In the genomic region with DNA sequence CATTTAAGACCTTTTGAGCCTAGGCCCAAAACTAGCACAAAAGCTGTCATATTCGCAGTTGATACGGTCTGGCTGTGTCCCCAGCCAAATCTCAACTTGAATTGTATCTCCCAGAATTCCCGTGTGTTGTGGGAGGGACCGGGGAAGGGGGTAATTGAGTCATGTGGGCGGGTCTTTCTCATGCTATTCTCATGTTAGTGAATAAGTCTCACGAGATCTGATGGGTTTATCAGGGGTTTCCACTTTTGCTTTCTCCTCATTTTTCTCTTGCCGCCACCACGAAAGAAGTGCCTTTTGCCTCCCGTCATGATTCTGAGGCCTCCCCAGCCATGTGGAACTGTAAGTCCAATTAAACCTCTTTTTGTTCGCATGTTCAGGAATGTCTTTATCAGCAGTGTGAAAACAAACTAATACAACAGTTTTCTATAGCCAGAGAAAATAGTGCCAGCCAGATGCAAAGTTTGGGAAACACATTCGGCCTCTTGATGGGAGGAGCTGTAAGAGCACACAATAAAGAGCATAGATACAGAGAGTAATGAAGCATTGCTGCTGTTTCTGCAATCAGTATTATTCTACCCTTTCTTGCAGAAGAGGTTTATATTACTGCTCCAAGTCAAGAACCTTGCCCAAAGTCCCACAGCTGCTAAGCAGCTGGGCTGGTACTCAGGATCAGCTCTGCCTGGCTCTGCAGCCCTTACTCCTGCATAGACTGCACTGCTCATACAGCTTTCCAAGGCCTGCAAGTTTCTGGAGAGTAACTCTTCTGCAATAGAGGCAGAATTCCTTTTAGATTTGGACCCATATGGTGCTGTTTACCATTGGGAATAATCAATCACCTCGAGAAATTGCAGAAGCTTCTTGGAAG, we compare ENCODE assay signal across 1 cellular context.
A peak's percentile ranks its signal among the peaks of the same experiment; 100 is the strongest.
TF ChIP-seq lines count a peak whose summit lies in the region.

No MANE protein-coding gene starts in this region.

TF ChIP-seq in K562, 482 proteins besides CTCF, POLR2A, EP300 and RAD21 (continued from another document and continues in another):
- TF ChIP-seq ZNF561 (CRISPR knock-in tag; conservative IDR thresholded peaks at IDR 0.05): no peak
- TF ChIP-seq, protein P1, sequence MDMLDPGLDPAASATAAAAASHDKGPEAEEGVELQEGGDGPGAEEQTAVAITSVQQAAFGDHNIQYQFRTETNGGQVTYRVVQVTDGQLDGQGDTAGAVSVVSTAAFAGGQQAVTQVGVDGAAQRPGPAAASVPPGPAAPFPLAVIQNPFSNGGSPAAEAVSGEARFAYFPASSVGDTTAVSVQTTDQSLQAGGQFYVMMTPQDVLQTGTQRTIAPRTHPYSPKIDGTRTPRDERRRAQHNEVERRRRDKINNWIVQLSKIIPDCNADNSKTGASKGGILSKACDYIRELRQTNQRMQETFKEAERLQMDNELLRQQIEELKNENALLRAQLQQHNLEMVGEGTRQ (CRISPR knock-in tag; IDR thresholded peaks at IDR 0.05): no peak
- TF ChIP-seq, protein P2, sequence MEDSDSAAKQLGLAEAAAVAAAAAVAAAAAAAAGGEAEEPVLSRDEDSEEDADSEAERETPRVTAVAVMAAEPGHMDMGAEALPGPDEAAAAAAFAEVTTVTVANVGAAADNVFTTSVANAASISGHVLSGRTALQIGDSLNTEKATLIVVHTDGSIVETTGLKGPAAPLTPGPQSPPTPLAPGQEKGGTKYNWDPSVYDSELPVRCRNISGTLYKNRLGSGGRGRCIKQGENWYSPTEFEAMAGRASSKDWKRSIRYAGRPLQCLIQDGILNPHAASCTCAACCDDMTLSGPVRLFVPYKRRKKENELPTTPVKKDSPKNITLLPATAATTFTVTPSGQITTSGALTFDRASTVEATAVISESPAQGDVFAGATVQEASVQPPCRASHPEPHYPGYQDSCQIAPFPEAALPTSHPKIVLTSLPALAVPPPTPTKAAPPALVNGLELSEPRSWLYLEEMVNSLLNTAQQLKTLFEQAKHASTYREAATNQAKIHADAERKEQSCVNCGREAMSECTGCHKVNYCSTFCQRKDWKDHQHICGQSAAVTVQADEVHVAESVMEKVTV (CRISPR knock-in tag; IDR thresholded peaks at IDR 0.05): no peak
- TF ChIP-seq, protein P3, sequence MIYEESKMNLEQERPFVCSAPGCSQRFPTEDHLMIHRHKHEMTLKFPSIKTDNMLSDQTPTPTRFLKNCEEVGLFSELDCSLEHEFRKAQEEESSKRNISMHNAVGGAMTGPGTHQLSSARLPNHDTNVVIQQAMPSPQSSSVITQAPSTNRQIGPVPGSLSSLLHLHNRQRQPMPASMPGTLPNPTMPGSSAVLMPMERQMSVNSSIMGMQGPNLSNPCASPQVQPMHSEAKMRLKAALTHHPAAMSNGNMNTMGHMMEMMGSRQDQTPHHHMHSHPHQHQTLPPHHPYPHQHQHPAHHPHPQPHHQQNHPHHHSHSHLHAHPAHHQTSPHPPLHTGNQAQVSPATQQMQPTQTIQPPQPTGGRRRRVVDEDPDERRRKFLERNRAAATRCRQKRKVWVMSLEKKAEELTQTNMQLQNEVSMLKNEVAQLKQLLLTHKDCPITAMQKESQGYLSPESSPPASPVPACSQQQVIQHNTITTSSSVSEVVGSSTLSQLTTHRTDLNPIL (CRISPR knock-in tag; IDR thresholded peaks at IDR 0.05): no peak
- TF ChIP-seq ARNT (IDR thresholded peaks at IDR 0.05): no peak
- TF ChIP-seq PHF21A (IDR thresholded peaks at IDR 0.05; ENCODE audit: borderline replicate concordance, low read depth): no peak
- TF ChIP-seq BHLHE40 (IDR thresholded peaks at IDR 0.05; ENCODE audit: low read length): no peak
- TF ChIP-seq CBX3 (IDR thresholded peaks at IDR 0.05; ENCODE audit: borderline replicate concordance in 1 of 2, low read length in 2 of 2): peak in 1 of 2 experiments; percentile 10; a peak in 1 of 3 replicates
- no peak for TF ChIP-seq FIP1L1 (IDR thresholded peaks at IDR 0.05; ENCODE audit: low read depth, low read length, poor library complexity, severe bottlenecking)
- peak; percentile 44; the same call in 1 of the 2 replicates for TF ChIP-seq DPF2 (IDR thresholded peaks at IDR 0.05)
- no peak for TF ChIP-seq HMG20A (CRISPR knock-in tag; conservative IDR thresholded peaks at IDR 0.05)
- TF ChIP-seq, protein P4, sequence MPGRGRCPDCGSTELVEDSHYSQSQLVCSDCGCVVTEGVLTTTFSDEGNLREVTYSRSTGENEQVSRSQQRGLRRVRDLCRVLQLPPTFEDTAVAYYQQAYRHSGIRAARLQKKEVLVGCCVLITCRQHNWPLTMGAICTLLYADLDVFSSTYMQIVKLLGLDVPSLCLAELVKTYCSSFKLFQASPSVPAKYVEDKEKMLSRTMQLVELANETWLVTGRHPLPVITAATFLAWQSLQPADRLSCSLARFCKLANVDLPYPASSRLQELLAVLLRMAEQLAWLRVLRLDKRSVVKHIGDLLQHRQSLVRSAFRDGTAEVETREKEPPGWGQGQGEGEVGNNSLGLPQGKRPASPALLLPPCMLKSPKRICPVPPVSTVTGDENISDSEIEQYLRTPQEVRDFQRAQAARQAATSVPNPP (IDR thresholded peaks at IDR 0.05; ENCODE audit: borderline replicate concordance, insufficient read depth, insufficient read length): no peak
- TF ChIP-seq, protein P5, sequence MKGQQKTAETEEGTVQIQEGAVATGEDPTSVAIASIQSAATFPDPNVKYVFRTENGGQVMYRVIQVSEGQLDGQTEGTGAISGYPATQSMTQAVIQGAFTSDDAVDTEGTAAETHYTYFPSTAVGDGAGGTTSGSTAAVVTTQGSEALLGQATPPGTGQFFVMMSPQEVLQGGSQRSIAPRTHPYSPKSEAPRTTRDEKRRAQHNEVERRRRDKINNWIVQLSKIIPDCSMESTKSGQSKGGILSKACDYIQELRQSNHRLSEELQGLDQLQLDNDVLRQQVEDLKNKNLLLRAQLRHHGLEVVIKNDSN (CRISPR knock-in tag; IDR thresholded peaks at IDR 0.05): no peak
- TF ChIP-seq, protein P6, sequence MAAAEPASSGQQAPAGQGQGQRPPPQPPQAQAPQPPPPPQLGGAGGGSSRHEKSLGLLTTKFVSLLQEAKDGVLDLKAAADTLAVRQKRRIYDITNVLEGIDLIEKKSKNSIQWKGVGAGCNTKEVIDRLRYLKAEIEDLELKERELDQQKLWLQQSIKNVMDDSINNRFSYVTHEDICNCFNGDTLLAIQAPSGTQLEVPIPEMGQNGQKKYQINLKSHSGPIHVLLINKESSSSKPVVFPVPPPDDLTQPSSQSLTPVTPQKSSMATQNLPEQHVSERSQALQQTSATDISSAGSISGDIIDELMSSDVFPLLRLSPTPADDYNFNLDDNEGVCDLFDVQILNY (CRISPR knock-in tag; IDR thresholded peaks at IDR 0.05): no peak
- no peak for TF ChIP-seq XRCC4 (IDR thresholded peaks at IDR 0.05; ENCODE audit: extremely low read depth, insufficient read depth, insufficient read length)
- no peak for TF ChIP-seq ZNF354B (CRISPR knock-in tag; IDR thresholded peaks at IDR 0.05)
- TF ChIP-seq, protein P7, sequence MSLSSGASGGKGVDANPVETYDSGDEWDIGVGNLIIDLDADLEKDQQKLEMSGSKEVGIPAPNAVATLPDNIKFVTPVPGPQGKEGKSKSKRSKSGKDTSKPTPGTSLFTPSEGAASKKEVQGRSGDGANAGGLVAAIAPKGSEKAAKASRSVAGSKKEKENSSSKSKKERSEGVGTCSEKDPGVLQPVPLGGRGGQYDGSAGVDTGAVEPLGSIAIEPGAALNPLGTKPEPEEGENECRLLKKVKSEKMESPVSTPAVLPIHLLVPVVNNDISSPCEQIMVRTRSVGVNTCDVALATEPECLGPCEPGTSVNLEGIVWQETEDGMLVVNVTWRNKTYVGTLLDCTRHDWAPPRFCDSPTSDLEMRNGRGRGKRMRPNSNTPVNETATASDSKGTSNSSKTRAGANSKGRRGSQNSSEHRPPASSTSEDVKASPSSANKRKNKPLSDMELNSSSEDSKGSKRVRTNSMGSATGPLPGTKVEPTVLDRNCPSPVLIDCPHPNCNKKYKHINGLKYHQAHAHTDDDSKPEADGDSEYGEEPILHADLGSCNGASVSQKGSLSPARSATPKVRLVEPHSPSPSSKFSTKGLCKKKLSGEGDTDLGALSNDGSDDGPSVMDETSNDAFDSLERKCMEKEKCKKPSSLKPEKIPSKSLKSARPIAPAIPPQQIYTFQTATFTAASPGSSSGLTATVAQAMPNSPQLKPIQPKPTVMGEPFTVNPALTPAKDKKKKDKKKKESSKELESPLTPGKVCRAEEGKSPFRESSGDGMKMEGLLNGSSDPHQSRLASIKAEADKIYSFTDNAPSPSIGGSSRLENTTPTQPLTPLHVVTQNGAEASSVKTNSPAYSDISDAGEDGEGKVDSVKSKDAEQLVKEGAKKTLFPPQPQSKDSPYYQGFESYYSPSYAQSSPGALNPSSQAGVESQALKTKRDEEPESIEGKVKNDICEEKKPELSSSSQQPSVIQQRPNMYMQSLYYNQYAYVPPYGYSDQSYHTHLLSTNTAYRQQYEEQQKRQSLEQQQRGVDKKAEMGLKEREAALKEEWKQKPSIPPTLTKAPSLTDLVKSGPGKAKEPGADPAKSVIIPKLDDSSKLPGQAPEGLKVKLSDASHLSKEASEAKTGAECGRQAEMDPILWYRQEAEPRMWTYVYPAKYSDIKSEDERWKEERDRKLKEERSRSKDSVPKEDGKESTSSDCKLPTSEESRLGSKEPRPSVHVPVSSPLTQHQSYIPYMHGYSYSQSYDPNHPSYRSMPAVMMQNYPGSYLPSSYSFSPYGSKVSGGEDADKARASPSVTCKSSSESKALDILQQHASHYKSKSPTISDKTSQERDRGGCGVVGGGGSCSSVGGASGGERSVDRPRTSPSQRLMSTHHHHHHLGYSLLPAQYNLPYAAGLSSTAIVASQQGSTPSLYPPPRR (CRISPR knock-in tag; IDR thresholded peaks at IDR 0.05; ENCODE audit: borderline replicate concordance): no peak
- TF ChIP-seq ZSCAN32 (CRISPR knock-in tag; IDR thresholded peaks at IDR 0.05): no peak
- TF ChIP-seq, protein P8, sequence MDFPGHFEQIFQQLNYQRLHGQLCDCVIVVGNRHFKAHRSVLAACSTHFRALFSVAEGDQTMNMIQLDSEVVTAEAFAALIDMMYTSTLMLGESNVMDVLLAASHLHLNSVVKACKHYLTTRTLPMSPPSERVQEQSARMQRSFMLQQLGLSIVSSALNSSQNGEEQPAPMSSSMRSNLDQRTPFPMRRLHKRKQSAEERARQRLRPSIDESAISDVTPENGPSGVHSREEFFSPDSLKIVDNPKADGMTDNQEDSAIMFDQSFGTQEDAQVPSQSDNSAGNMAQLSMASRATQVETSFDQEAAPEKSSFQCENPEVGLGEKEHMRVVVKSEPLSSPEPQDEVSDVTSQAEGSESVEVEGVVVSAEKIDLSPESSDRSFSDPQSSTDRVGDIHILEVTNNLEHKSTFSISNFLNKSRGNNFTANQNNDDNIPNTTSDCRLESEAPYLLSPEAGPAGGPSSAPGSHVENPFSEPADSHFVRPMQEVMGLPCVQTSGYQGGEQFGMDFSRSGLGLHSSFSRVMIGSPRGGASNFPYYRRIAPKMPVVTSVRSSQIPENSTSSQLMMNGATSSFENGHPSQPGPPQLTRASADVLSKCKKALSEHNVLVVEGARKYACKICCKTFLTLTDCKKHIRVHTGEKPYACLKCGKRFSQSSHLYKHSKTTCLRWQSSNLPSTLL (IDR thresholded peaks at IDR 0.05): no peak
- TF ChIP-seq NR1H2 (CRISPR knock-in tag; IDR thresholded peaks at IDR 0.05): no peak
- peak; percentile 88 for TF ChIP-seq TAF9B (IDR thresholded peaks at IDR 0.05; ENCODE audit: partially characterized antibody)
- TF ChIP-seq, protein P9, sequence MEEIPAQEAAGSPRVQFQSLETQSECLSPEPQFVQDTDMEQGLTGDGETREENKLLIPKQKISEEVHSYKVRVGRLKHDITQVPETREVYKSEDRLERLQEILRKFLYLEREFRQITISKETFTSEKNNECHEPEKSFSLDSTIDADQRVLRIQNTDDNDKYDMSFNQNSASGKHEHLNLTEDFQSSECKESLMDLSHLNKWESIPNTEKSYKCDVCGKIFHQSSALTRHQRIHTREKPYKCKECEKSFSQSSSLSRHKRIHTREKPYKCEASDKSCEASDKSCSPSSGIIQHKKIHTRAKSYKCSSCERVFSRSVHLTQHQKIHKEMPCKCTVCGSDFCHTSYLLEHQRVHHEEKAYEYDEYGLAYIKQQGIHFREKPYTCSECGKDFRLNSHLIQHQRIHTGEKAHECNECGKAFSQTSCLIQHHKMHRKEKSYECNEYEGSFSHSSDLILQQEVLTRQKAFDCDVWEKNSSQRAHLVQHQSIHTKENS (CRISPR knock-in tag; IDR thresholded peaks at IDR 0.05): no peak
- no peak for TF ChIP-seq PTRF (tag; IDR thresholded peaks at IDR 0.05)
- TF ChIP-seq, protein P10, sequence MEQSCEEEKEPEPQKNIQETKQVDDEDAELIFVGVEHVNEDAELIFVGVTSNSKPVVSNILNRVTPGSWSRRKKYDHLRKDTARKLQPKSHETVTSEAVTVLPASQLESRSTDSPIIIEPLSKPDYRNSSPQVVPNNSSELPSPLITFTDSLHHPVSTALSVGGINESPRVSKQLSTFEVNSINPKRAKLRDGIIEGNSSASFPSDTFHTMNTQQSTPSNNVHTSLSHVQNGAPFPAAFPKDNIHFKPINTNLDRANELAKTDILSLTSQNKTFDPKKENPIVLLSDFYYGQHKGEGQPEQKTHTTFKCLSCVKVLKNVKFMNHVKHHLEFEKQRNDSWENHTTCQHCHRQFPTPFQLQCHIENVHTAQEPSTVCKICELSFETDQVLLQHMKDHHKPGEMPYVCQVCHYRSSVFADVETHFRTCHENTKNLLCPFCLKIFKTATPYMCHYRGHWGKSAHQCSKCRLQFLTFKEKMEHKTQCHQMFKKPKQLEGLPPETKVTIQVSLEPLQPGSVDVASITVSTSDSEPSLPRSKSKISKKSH (CRISPR knock-in tag; IDR thresholded peaks at IDR 0.05): no peak
- TF ChIP-seq TGIF2 (CRISPR knock-in tag; IDR thresholded peaks at IDR 0.05): no peak
- TF ChIP-seq, protein P11, sequence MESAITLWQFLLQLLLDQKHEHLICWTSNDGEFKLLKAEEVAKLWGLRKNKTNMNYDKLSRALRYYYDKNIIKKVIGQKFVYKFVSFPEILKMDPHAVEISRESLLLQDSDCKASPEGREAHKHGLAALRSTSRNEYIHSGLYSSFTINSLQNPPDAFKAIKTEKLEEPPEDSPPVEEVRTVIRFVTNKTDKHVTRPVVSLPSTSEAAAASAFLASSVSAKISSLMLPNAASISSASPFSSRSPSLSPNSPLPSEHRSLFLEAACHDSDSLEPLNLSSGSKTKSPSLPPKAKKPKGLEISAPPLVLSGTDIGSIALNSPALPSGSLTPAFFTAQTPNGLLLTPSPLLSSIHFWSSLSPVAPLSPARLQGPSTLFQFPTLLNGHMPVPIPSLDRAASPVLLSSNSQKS (CRISPR knock-in tag; IDR thresholded peaks at IDR 0.05): no peak
- TF ChIP-seq, protein P12, sequence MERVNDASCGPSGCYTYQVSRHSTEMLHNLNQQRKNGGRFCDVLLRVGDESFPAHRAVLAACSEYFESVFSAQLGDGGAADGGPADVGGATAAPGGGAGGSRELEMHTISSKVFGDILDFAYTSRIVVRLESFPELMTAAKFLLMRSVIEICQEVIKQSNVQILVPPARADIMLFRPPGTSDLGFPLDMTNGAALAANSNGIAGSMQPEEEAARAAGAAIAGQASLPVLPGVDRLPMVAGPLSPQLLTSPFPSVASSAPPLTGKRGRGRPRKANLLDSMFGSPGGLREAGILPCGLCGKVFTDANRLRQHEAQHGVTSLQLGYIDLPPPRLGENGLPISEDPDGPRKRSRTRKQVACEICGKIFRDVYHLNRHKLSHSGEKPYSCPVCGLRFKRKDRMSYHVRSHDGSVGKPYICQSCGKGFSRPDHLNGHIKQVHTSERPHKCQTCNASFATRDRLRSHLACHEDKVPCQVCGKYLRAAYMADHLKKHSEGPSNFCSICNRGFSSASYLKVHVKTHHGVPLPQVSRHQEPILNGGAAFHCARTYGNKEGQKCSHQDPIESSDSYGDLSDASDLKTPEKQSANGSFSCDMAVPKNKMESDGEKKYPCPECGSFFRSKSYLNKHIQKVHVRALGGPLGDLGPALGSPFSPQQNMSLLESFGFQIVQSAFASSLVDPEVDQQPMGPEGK (CRISPR knock-in tag; IDR thresholded peaks at IDR 0.05; ENCODE audit: borderline replicate concordance): no peak
- 0 out of 2 replicates have a peak, but pooled peaks have one; percentile 46 for TF ChIP-seq EHMT2 (IDR thresholded peaks at IDR 0.05)
- TF ChIP-seq HDAC2 (IDR thresholded peaks at IDR 0.05): 0 out of 2 replicates have a peak, but pooled peaks have one; percentile 28
- TF ChIP-seq ARID2 (IDR thresholded peaks at IDR 0.05): no peak
- TF ChIP-seq CHD1 (IDR thresholded peaks at IDR 0.05; ENCODE audit: low read length): no peak
- TF ChIP-seq FOXK1 (CRISPR knock-in tag; IDR thresholded peaks at IDR 0.05; ENCODE audit: borderline replicate concordance): no peak
- TF ChIP-seq NCOA4 (IDR thresholded peaks at IDR 0.05; ENCODE audit: partially characterized antibody): no peak
- TF ChIP-seq MCM7 (IDR thresholded peaks at IDR 0.05): no peak
